In genomic region chr3:158102660-158103085, GRCh38 we compare ENCODE assay signal across 13 cellular contexts. TPM values are rescaled to one million over a fixed set of nuclear protein-coding genes. Genes with fewer than 3 reads are reported as not detected.
DNase-seq lines count a peak whose midpoint lies in the region; ATAC-seq lines count a peak whose summit lies in the region.
"Had no signal": no experiment of that assay in that cellular context is flagged by ENCODE, and none has a peak within 500 bp of the region (broad histone marks: within the 10 kb centered on the region; RNA-seq: fewer than 3 reads in every experiment).

No MANE protein-coding gene starts in this region.

- H3K4me1 ChIP-seq in SJCRH30 = no peaks in the 10 kb centered on the region

- H3K36me3 Mint-ChIP-seq in activated naive CD4-positive, alpha-beta T cell treated with anti-CD3 and anti-CD28 coated beads, Interleukin-2, amount 10 ng/mL, durations not matched to agents 7 days and 5 days = peaks cover 8% of the 10 kb centered on the region
- peaks cover 15% of the 10 kb centered on the region for H3K36me3 Mint-ChIP-seq in activated CD4-positive, alpha-beta memory T cell treated with anti-CD3 and anti-CD28 coated beads, Interleukin-2, amount 10 ng/mL, durations not matched to agents 7 days and 5 days (ENCODE audit: low read depth)
- H3K36me3 Mint-ChIP-seq in stimulated activated memory B cell treated with anti-CD40 and anti-IgM and Interleukin-4, amounts not matched to agents 10 μg/mL and 1 μg/mL and 100 μg/mL, for 72 hours = peaks cover 8% of the 10 kb centered on the region

- H3K4me3 ChIP-seq in iPS-11a (ENCODE audit: low read depth, low read length) (peak overlapping the region; percentile 20), SJCRH30 (no peak overlapping the region)

- ATAC-seq in stimulated activated memory B cell treated with anti-CD40 and anti-IgM and Interleukin-4, amounts not matched to agents 10 μg/mL and 1 μg/mL and 100 μg/mL, for 72 hours = no peak

- H3K36me3 ChIP-seq in SJCRH30 = no peaks in the 10 kb centered on the region; the same call in 1 of the 2 replicates

- peak overlapping the region; percentile 76 for H3K27ac Mint-ChIP-seq in activated naive CD4-positive, alpha-beta T cell treated with anti-CD3 and anti-CD28 coated beads, Interleukin-2, amount 10 ng/mL, durations not matched to agents 7 days and 5 days
- peak overlapping the region; percentile 51 for H3K27ac Mint-ChIP-seq in activated CD4-positive, alpha-beta memory T cell treated with anti-CD3 and anti-CD28 coated beads, Interleukin-2, amount 10 ng/mL, durations not matched to agents 7 days and 5 days
- H3K27ac Mint-ChIP-seq in stimulated activated memory B cell treated with anti-CD40 and anti-IgM and Interleukin-4, amounts not matched to agents 10 μg/mL and 1 μg/mL and 100 μg/mL, for 72 hours = no peak overlapping the region

- no peaks in the 10 kb centered on the region for H3K9me3 Mint-ChIP-seq in activated naive CD4-positive, alpha-beta T cell treated with anti-CD3 and anti-CD28 coated beads, Interleukin-2, amount 10 ng/mL, durations not matched to agents 7 days and 5 days
- no peaks in the 10 kb centered on the region for H3K9me3 Mint-ChIP-seq in activated CD4-positive, alpha-beta memory T cell treated with anti-CD3 and anti-CD28 coated beads, Interleukin-2, amount 10 ng/mL, durations not matched to agents 7 days and 5 days
- peaks cover 5% of the 10 kb centered on the region for H3K9me3 Mint-ChIP-seq in stimulated activated memory B cell treated with anti-CD40 and anti-IgM and Interleukin-4, amounts not matched to agents 10 μg/mL and 1 μg/mL and 100 μg/mL, for 72 hours

- CTCF ChIA-PET in activated naive CD4-positive, alpha-beta T cell treated with anti-CD3 and anti-CD28 coated beads, Interleukin-2, amount 10 ng/mL, durations not matched to agents 7 days and 5 days (lab: Charles Lee) = no interaction called here
- CTCF ChIA-PET in activated CD4-positive, alpha-beta memory T cell treated with anti-CD3 and anti-CD28 coated beads, Interleukin-2, amount 10 ng/mL, durations not matched to agents 7 days and 5 days (lab: Charles Lee) = interaction anchor here (1.0 kb wide), 1 partner anchor 332 kb away, joined by 3 read pairs; no protein-coding TSS in a partner anchor

- peaks cover 49% of the 10 kb centered on the region for H3K4me1 Mint-ChIP-seq in activated naive CD4-positive, alpha-beta T cell treated with anti-CD3 and anti-CD28 coated beads, Interleukin-2, amount 10 ng/mL, durations not matched to agents 7 days and 5 days
- peaks cover 50% of the 10 kb centered on the region for H3K4me1 Mint-ChIP-seq in activated CD4-positive, alpha-beta memory T cell treated with anti-CD3 and anti-CD28 coated beads, Interleukin-2, amount 10 ng/mL, durations not matched to agents 7 days and 5 days
- H3K4me1 Mint-ChIP-seq in stimulated activated memory B cell treated with anti-CD40 and anti-IgM and Interleukin-4, amounts not matched to agents 10 μg/mL and 1 μg/mL and 100 μg/mL, for 72 hours = peaks cover 34% of the 10 kb centered on the region

- H3K27me3 ChIP-seq in SJCRH30 = no peaks in the 10 kb centered on the region

- POLR2A ChIA-PET in activated CD4-positive, alpha-beta memory T cell treated with anti-CD3 and anti-CD28 coated beads, Interleukin-2, amount 10 ng/mL, durations not matched to agents 7 days and 5 days (lab: Charles Lee) = no interaction called here

- H3K27me3 Mint-ChIP-seq in activated naive CD4-positive, alpha-beta T cell treated with anti-CD3 and anti-CD28 coated beads, Interleukin-2, amount 10 ng/mL, durations not matched to agents 7 days and 5 days = peaks cover 100% of the 10 kb centered on the region
- H3K27me3 Mint-ChIP-seq in activated CD4-positive, alpha-beta memory T cell treated with anti-CD3 and anti-CD28 coated beads, Interleukin-2, amount 10 ng/mL, durations not matched to agents 7 days and 5 days = peaks cover 91% of the 10 kb centered on the region
- peaks cover 79% of the 10 kb centered on the region for H3K27me3 Mint-ChIP-seq in stimulated activated memory B cell treated with anti-CD40 and anti-IgM and Interleukin-4, amounts not matched to agents 10 μg/mL and 1 μg/mL and 100 μg/mL, for 72 hours

- no peaks in the 10 kb centered on the region for H3K9me3 ChIP-seq in SJCRH30 (replicated peaks)

- no peak overlapping the region for H3K27ac ChIP-seq in SJCRH30

- peak overlapping the region; percentile 5 for H3K4me3 Mint-ChIP-seq in activated naive CD4-positive, alpha-beta T cell treated with anti-CD3 and anti-CD28 coated beads, Interleukin-2, amount 10 ng/mL, durations not matched to agents 7 days and 5 days
- H3K4me3 Mint-ChIP-seq in activated CD4-positive, alpha-beta memory T cell treated with anti-CD3 and anti-CD28 coated beads, Interleukin-2, amount 10 ng/mL, durations not matched to agents 7 days and 5 days = no peak overlapping the region
- H3K4me3 Mint-ChIP-seq in stimulated activated memory B cell treated with anti-CD40 and anti-IgM and Interleukin-4, amounts not matched to agents 10 μg/mL and 1 μg/mL and 100 μg/mL, for 72 hours = peak overlapping the region; percentile 51

- no peak for DNase-seq in activated naive CD4-positive, alpha-beta T cell treated with anti-CD3 and anti-CD28 coated beads, Interleukin-2, amount 10 ng/mL, durations not matched to agents 7 days and 5 days
- no peak for DNase-seq in activated naive CD4-positive, alpha-beta T cell treated with Interleukin-2 at 50 U/mL for 16 hours
- no peak for DNase-seq in activated CD4-positive, alpha-beta memory T cell treated with anti-CD3 and anti-CD28 coated beads, Interleukin-2, amount 10 ng/mL, durations not matched to agents 7 days and 5 days
- DNase-seq in SJCRH30 = no peak
- DNase-seq in NCI-H226 = no peak
- no peak for DNase-seq in C1 segment of cervical spinal cord (lab: John Stamatoyannopoulos, UW)
- DNase-seq: NCI-H2081 treated with DMSO at 0.1 percent for 48 hours, OCI-M1, posterior cingulate gyrus had no signal

RNA-seq across cellular contexts. Expression of gene SHOX2, which starts 3.5 kb away (rescaled TPM):
- not detected for total RNA-seq in activated CD4-positive, alpha-beta memory T cell treated with anti-CD3 and anti-CD28 coated beads, Interleukin-2, amount 10 ng/mL, durations not matched to agents 7 days and 5 days
- 4.5 and 5.4 TPM in 2 replicates for total RNA-seq in SJCRH30 (2014; rRNA removed; shearing (Covaris generic))
- total RNA-seq: liver; T-helper 2 cell treated with Interferon-gamma antibody and Interleukin-4, amounts not matched to agents 100 ng/mL and 5 ng/mL, for 36 hours had no signal

RNA-seq across cellular contexts. Expression of gene RSRC1, which starts 7.2 kb away (rescaled TPM):
- 10 to 100 TPM; 37.4 to 38.8 TPM for total RNA-seq in activated CD4-positive, alpha-beta memory T cell treated with anti-CD3 and anti-CD28 coated beads, Interleukin-2, amount 10 ng/mL, durations not matched to agents 7 days and 5 days
- 49.6 and 57.2 TPM in 2 replicates for total RNA-seq in SJCRH30 (2014; rRNA removed; shearing (Covaris generic))
